In the genomic region with DNA sequence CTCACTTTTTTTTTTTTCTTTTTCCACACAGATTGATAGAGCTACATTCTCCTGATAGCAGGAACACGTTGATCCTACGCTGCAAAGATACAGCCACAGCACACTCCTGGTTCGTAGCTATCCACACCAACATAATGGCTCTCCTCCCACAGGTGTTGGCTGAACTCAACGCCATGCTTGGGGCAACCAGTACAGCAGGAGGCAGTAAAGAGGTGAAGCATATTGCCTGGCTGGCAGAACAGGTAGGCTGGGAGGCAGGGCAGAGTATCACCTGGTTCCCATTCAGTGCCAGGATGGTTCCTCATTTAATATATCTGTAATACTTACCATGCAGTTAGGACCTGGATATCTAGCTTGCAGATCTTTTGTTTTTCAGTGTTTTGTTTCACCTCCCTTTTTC, we compare ENCODE assay signal across 23 cellular contexts. TPM values are rescaled to one million over a fixed set of nuclear protein-coding genes. Genes with fewer than 3 reads are reported as not detected.
DNase-seq lines count a peak whose midpoint lies in the region; ATAC-seq and TF ChIP-seq lines count a peak whose summit lies in the region.
"Had no signal": no experiment of that assay in that cellular context is flagged by ENCODE, and none has a peak within 500 bp of the region (broad histone marks: within the 10 kb centered on the region; RNA-seq: fewer than 3 reads in every experiment).

No MANE protein-coding gene starts in this region.

- TF ChIP-seq CTCF in GM12873 (IDR thresholded peaks at IDR 0.05; ENCODE audit: insufficient read depth, low read depth, low read length, missing control alignments) (peak; percentile 11), H9 (conservative IDR thresholded peaks at IDR 0.05) (peak; percentile 40), WTC11 (IDR thresholded peaks at IDR 0.05) (no peak), heart right ventricle (IDR thresholded peaks at IDR 0.05) (no peak)

- H3K79me2 ChIP-seq in H9 (ENCODE audit: insufficient read depth, low read length): no peaks in the 10 kb centered on the region

- no peak overlapping the region for H3K9ac ChIP-seq in H9 (ENCODE audit: extremely low read depth, insufficient read length, low read length)

- no peak overlapping the region for H3K18ac ChIP-seq in H9 (ENCODE audit: insufficient read length, low read depth, low read length)

- H4K8ac ChIP-seq in H9 (replicated peaks; ENCODE audit: insufficient read length, low read depth, low read length): no peak overlapping the region

- no peak overlapping the region for H3K56ac ChIP-seq in H9 (ENCODE audit: insufficient read length, low read depth, low read length)

- H3K4ac ChIP-seq in H9 (ENCODE audit: low read depth, low read length): no peak overlapping the region

- H2AK5ac ChIP-seq in H9 (ENCODE audit: insufficient read length, low read length): no peak overlapping the region

- no peaks in the 10 kb centered on the region for H3K23me2 ChIP-seq in H9 (ENCODE audit: insufficient read length, low read depth, low read length, poor library complexity, severe bottlenecking)

- H3K36me3 Mint-ChIP-seq in H9 (ENCODE audit: insufficient read depth in 1 of 3, low read depth in 3 of 3) (peaks cover 9 to 34% (median 29%) of the 10 kb centered on the region in 3 experiments; a peak in 6 of 7 replicates), WTC11 (peaks cover 16% of the 10 kb centered on the region)

- H3K79me1 ChIP-seq in H9 (ENCODE audit: insufficient read depth, low read depth, low read length, poor library complexity, severe bottlenecking): no peaks in the 10 kb centered on the region

- no peak overlapping the region for H3T11ph ChIP-seq in H9 (ENCODE audit: low read length)

- no peak overlapping the region for H2BK15ac ChIP-seq in H9 (ENCODE audit: low read depth, low read length)

- H3K9me3 Mint-ChIP-seq in H9 (no peaks in the 10 kb centered on the region), WTC11 (no peaks in the 10 kb centered on the region)
- H3K9me3 Mint-ChIP-seq: activated T-cell treated with anti-CD3 and anti-CD28 coated beads, Interleukin-2, amount 50 U/mL, for 4 hours; CD4-positive, alpha-beta memory T cell; T-helper 1 cell treated with Interleukin-12 subunit alpha and Interleukin-12 subunit beta and Interleukin-4 antibody, amounts not matched to agents 30 μg/mL and 1 μg/mL, for 36 hours; type B pancreatic cell had no signal

- H3K14ac ChIP-seq in H9 (ENCODE audit: insufficient read depth, low read length): no peak overlapping the region

- ATAC-seq in WTC11 (peak; percentile 69), left colon (peak; percentile 54), heart right ventricle (no peak), HG03095 (IDR thresholded peaks at IDR 0.05; ENCODE audit: unreplicated experiment) (no peak)
- ATAC-seq: activated T-cell treated with anti-CD3 and anti-CD28 coated beads, Interleukin-2, amount 50 U/mL, for 4 hours had no signal

- H3K4me1 ChIP-seq in H9 (ENCODE audit: insufficient read depth, low read length) (no peaks in the 10 kb centered on the region), heart right ventricle (no peaks in the 10 kb centered on the region)

- no peak overlapping the region for H2BK20ac ChIP-seq in H9 (ENCODE audit: low read depth, low read length, poor library complexity, severe bottlenecking)

- H2BK120ac ChIP-seq in H9 (ENCODE audit: low read depth, low read length, poor library complexity, severe bottlenecking): no peak overlapping the region

- H3K4me2 ChIP-seq in H9 (ENCODE audit: insufficient read depth, insufficient read length, low read length): no peak overlapping the region

- H3K4me3 ChIP-seq in heart right ventricle: no peak overlapping the region
- H3K4me3 ChIP-seq: skin epidermis had no signal

- POLR2A ChIA-PET in WTC11 (lab: Charles Lee): no interaction called here

- intact Hi-C loops in left colon (cut with DNase I, micrococcal nuclease): no loop called here
- intact Hi-C loops in heart right ventricle (cut with DNase I): loop anchor here in 1 of 10 donors (2.0 kb wide), 1 partner anchor 41 kb away; no protein-coding TSS in a partner anchor

- H3K27ac Mint-ChIP-seq in H9: peak overlapping the region in 1 of 3 experiments; percentile 14; a peak in 3 of 7 replicates
- peak overlapping the region; percentile 59 for H3K27ac Mint-ChIP-seq in WTC11
- H3K27ac Mint-ChIP-seq: T-helper 1 cell treated with Interleukin-12 subunit alpha and Interleukin-12 subunit beta and Interleukin-4 antibody, amounts not matched to agents 30 μg/mL and 1 μg/mL, for 36 hours; type B pancreatic cell had no signal

- H2AFZ ChIP-seq in H9 (ENCODE audit: low read length): no peak overlapping the region

- DNase-seq in H9 (peak; percentile 29), WTC11 (ENCODE audit: low spot score) (peak; percentile 23), left colon (no peak), heart right ventricle (no peak)
- no peak for DNase-seq in effector CD4-positive, alpha-beta T cell
- DNase-seq: activated CD4-positive, alpha-beta T cell treated with anti-CD3 and anti-CD28 coated beads for 48 hours; activated naive CD4-positive, alpha-beta T cell; activated T-cell treated with anti-CD3 and anti-CD28 coated beads, Interleukin-2, amount 50 U/mL, for 4 hours; amniotic stem cell; CD4-positive, alpha-beta memory T cell; cortex of kidney; DMS 273 treated with DMSO at 0.1 percent for 48 hours; GOT3; mammary epithelial cell; NCI-H1105 treated with DMSO at 0.1 percent for 48 hours; NCI-H2107; RPMI8226 had no signal

- WGBS in H9 (ENCODE audit: extremely low coverage, insufficient read length, low lambda C conversion rate): no CpG with 5 or more reads among the region's 4 CpGs
- WGBS in heart right ventricle, 2 donors: 90 to 92% methylated on average over 4 of the region's 4 CpGs

- no peak overlapping the region for H4K91ac ChIP-seq in H9 (ENCODE audit: insufficient read length, low read depth, low read length)

- no peaks in the 10 kb centered on the region for H4K20me1 ChIP-seq in H9 (ENCODE audit: control insufficient read depth, insufficient read depth, insufficient read length)

- H2BK12ac ChIP-seq in H9 (ENCODE audit: insufficient read length, low read depth, low read length): no peak overlapping the region

- no peak overlapping the region for H3K23ac ChIP-seq in H9 (ENCODE audit: insufficient read length, low read depth, low read length)

- no peak overlapping the region for H2BK5ac ChIP-seq in H9 (ENCODE audit: insufficient read length, low read length)

- no peaks in the 10 kb centered on the region for H3K9me3 ChIP-seq in H9 (ENCODE audit: control insufficient read depth, low read depth, low read length)
- H3K9me3 ChIP-seq in heart right ventricle: no peaks in the 10 kb centered on the region

- no peak overlapping the region for H3K4me3 Mint-ChIP-seq in H9
- H3K4me3 Mint-ChIP-seq in WTC11: no peak overlapping the region
- H3K4me3 Mint-ChIP-seq: activated T-cell treated with anti-CD3 and anti-CD28 coated beads, Interleukin-2, amount 50 U/mL, for 4 hours; CD4-positive, alpha-beta memory T cell; T-helper 1 cell treated with Interleukin-12 subunit alpha and Interleukin-12 subunit beta and Interleukin-4 antibody, amounts not matched to agents 30 μg/mL and 1 μg/mL, for 36 hours; type B pancreatic cell had no signal

- H3K27me3 Mint-ChIP-seq in H9 (ENCODE audit: low read depth) (no peaks in the 10 kb centered on the region), WTC11 (ENCODE audit: low read depth) (no peaks in the 10 kb centered on the region)
- H3K27me3 Mint-ChIP-seq: CD4-positive, alpha-beta memory T cell; type B pancreatic cell had no signal

- CTCF ChIA-PET in WTC11 (lab: Charles Lee): interaction anchor here (0.5 to 2.1 kb wide), 5 partner anchors 10 to 28 kb away, joined by 3 to 6 read pairs (median 4); no protein-coding TSS in a partner anchor

- H3K4me1 Mint-ChIP-seq in H9 (no peaks in the 10 kb centered on the region), WTC11 (no peaks in the 10 kb centered on the region)

- no peak overlapping the region for H4K5ac ChIP-seq in H9 (ENCODE audit: insufficient read length, low read depth, low read length)

- peaks cover 0 to 30% (median 0%) of the 10 kb centered on the region in 9 donors for H3K36me3 ChIP-seq in heart right ventricle

- no peaks in the 10 kb centered on the region for H3K27me3 ChIP-seq in H9 (ENCODE audit: insufficient read depth, low read length)
- no peaks in the 10 kb centered on the region for H3K27me3 ChIP-seq in heart right ventricle

- H3K27ac ChIP-seq in H9 (ENCODE audit: insufficient read length, low read depth, low read length): no peak overlapping the region
- H3K27ac ChIP-seq in heart right ventricle: no peak overlapping the region
- H3K27ac ChIP-seq: HL-60, skin epidermis had no signal

TF ChIP-seq in WTC11, 78 proteins besides CTCF, POLR2A, EP300 and RAD21:
- TF ChIP-seq, protein P1, sequence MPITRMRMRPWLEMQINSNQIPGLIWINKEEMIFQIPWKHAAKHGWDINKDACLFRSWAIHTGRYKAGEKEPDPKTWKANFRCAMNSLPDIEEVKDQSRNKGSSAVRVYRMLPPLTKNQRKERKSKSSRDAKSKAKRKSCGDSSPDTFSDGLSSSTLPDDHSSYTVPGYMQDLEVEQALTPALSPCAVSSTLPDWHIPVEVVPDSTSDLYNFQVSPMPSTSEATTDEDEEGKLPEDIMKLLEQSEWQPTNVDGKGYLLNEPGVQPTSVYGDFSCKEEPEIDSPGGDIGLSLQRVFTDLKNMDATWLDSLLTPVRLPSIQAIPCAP (CRISPR knock-in tag; IDR thresholded peaks at IDR 0.05): no peak
TF ChIP-seq in WTC11: peak in this region for 0.

RNA-seq across cellular contexts. Expression of a gene that starts 51.1 kb away (rescaled TPM):
- total RNA-seq in H9 (2021) (27.1 and 28.3 TPM in 2 replicates), WTC11 (2021) (24.5 to 28.3 TPM (median 25.5 TPM) in 3 replicates), left colon (10 to 100 TPM; 34.1 to 34.3 TPM), heart right ventricle (10 to 100 TPM; 24.2 to 35.1 (median 27.7) TPM)
- polyA plus RNA-seq in heart right ventricle: 10 to 100 TPM; 38.8 to 44.6 TPM

Comparison
In these comparisons a context has a peak if more than half of its experiments do, and no peak if none do; other contexts are left out.
1. CTCF ChIP-seq: peak in GM12873 (single experiment) and H9 (single experiment); none in WTC11 (single experiment) and heart right ventricle (0 of 9).
2. DNase-seq: peak in H9 (single experiment) and WTC11 (single experiment); none in left colon (0 of 2), heart right ventricle (0 of 2) and effector CD4-positive, alpha-beta T cell (single experiment).
3. ATAC-seq: peak in WTC11 (single experiment) and left colon (single experiment); none in heart right ventricle (0 of 8) and HG03095 (single experiment).